Comparison of ENCODE assay signal across 20 cellular contexts in the genomic region with DNA sequence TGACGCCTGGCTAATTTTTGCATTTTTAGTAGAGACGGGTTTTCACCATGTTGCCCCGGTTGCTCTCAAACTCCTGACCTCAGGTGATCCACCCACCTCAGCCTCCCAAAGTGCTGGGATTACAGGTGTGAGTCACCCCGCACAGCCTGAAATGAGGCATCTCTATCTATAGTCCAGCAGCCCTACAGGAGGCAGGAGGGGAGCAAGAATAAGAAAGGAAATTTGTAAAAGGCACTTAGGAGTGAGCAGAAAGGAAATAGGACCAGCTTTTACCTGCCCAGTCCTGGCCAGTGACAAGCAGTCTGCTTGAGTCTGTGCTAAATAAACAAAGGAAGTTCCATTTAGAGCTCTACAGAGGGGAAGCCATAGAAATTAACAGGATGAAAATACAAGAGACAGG. TPM values are rescaled to one million over a fixed set of nuclear protein-coding genes. Genes with fewer than 3 reads are reported as not detected.
DNase-seq lines count a peak whose midpoint lies in the region; FAIRE-seq and TF ChIP-seq lines count a peak whose summit lies in the region.
"Had no signal": no experiment of that assay in that cellular context is flagged by ENCODE, and none has a peak within 500 bp of the region (broad histone marks: within the 10 kb centered on the region; RNA-seq: fewer than 3 reads in every experiment).

No MANE protein-coding gene starts in this region.

- no peaks in the 10 kb centered on the region for H3K36me3 ChIP-seq in endocrine pancreas (ENCODE audit: control insufficient read depth, insufficient read depth, low read length)
- H3K36me3 ChIP-seq in mesendoderm (ENCODE audit: control insufficient read depth, insufficient read depth, low read length), result no peaks in the 10 kb centered on the region

- no peak overlapping the region for H4K5ac ChIP-seq in mesendoderm (ENCODE audit: low read length)

- H3K27me3 ChIP-seq in endocrine pancreas (ENCODE audit: control insufficient read depth, insufficient read depth, low read length), result no peaks in the 10 kb centered on the region
- H3K27me3 ChIP-seq in mesendoderm (ENCODE audit: insufficient read depth, low read length, poor library complexity), result no peaks in the 10 kb centered on the region

- H3K79me2 ChIP-seq in mesendoderm (ENCODE audit: control insufficient read depth, insufficient read depth, low read length), result no peaks in the 10 kb centered on the region

- H3K4me1 ChIP-seq in endocrine pancreas (ENCODE audit: control insufficient read depth, insufficient read depth, low read length), result peaks cover 7% of the 10 kb centered on the region
- no peaks in the 10 kb centered on the region for H3K4me1 ChIP-seq in mesendoderm (ENCODE audit: control insufficient read depth, low read depth, low read length)

- no peak overlapping the region for H2BK15ac ChIP-seq in mesendoderm (replicated peaks; ENCODE audit: low read depth)

- H3K4me2 ChIP-seq in mesendoderm (ENCODE audit: low read length), result no peak overlapping the region

- no peak overlapping the region for H3K9ac ChIP-seq in endocrine pancreas (ENCODE audit: control insufficient read depth, insufficient read depth, low read length)
- no peak overlapping the region for H3K9ac ChIP-seq in mesendoderm (ENCODE audit: low read length)

- H3K27ac ChIP-seq in mesendoderm (ENCODE audit: low read depth, low read length), result no peak overlapping the region

- H3K4me3 ChIP-seq in endocrine pancreas (ENCODE audit: control insufficient read depth, insufficient read depth, low read length) (peak overlapping the region; percentile 31), mesendoderm (ENCODE audit: low read length) (no peak overlapping the region)

- H3K56ac ChIP-seq in mesendoderm (ENCODE audit: low read length), result no peak overlapping the region

- no peak overlapping the region for H2BK5ac ChIP-seq in mesendoderm (ENCODE audit: low read length)

- no peak for TF ChIP-seq POLR2A in GM12892 (IDR thresholded peaks at IDR 0.05; ENCODE audit: low read depth, low read length)

- no peak for FAIRE-seq in GM12892 (lab: Jason Lieb, UNC)
- FAIRE-seq: astrocyte, D721Med had no signal

- H3K23ac ChIP-seq in mesendoderm (ENCODE audit: low read length), result no peak overlapping the region

- no peaks in the 10 kb centered on the region for H3K9me3 ChIP-seq in endocrine pancreas (ENCODE audit: control insufficient read depth, low read length)

- no peak overlapping the region for H3K4ac ChIP-seq in mesendoderm (ENCODE audit: low read depth, low read length)

- no peak overlapping the region for H4K8ac ChIP-seq in mesendoderm (ENCODE audit: low read depth, low read length)

- no peaks in the 10 kb centered on the region for H3K79me1 ChIP-seq in mesendoderm (ENCODE audit: low read length)

- DNase-seq in NCI-H2107 treated with DMSO at 0.1 percent for 48 hours (lab: John Stamatoyannopoulos, UW; ENCODE audit: unreplicated experiment), result peak; percentile 66
- DNase-seq in NCI-H2107 (lab: John Stamatoyannopoulos, UW), result no peak
- DNase-seq in NCI-H1417 (lab: John Stamatoyannopoulos, UW), result peak in 2 of 3 experiments; percentile 48 to 63
- peak; percentile 35 for DNase-seq in mesendoderm
- no peak for DNase-seq in GDM1 (lab: John Stamatoyannopoulos, UW)
- DNase-seq in GM12892 (ENCODE audit: insufficient read length), result no peak
- no peak for DNase-seq in dedifferentiated amniotic fluid mesenchymal stem cell (ENCODE audit: extremely low spot score)
- DNase-seq: activated B cell treated with CpG ODN at 0.5 μM for 24 hours; activated CD8-positive, alpha-beta T cell treated with anti-CD3 and anti-CD28 coated beads for 36 hours; activated naive CD4-positive, alpha-beta T cell treated with anti-CD3 and anti-CD28 coated beads for 36 hours; activated T-cell treated with anti-CD3 and anti-CD28 coated beads, Interleukin-2, amount 50 U/mL, for 24 hours; IMR-90; kidney glomerular epithelial cell; MV-4-11; NCI-H226; nucleus accumbens; T-helper 17 cell had no signal

- H3K18ac ChIP-seq in mesendoderm (ENCODE audit: low read length), result no peak overlapping the region

- WGBS in mesendoderm (ENCODE audit: extremely low coverage, insufficient coverage, low lambda C conversion rate), result no CpG with 5 or more reads among the region's 4 CpGs

- H2BK120ac ChIP-seq in mesendoderm (ENCODE audit: low read depth, low read length), result no peak overlapping the region

- no peak overlapping the region for H2AK5ac ChIP-seq in mesendoderm (ENCODE audit: low read length)

RNA-seq across cellular contexts. Expression of a gene that starts 15.0 kb away (rescaled TPM):
- polyA plus RNA-seq in mesendoderm (2013, experiment 1 of 2), result 410 TPM
- 407 TPM for polyA plus RNA-seq in mesendoderm (2013, experiment 2 of 2)
- polyA plus RNA-seq in GM12892 (2012; ENCODE audit: missing spikeins), result 503 TPM

Comparison
In these comparisons a context has a peak if more than half of its experiments do, and no peak if none do; other contexts are left out.
1. DNase-seq: peak in NCI-H2107 treated with DMSO at 0.1 percent for 48 hours (single experiment), NCI-H1417 (2 of 3) and mesendoderm (single experiment); none in NCI-H2107 (single experiment), GDM1 (single experiment), GM12892 (single experiment) and dedifferentiated amniotic fluid mesenchymal stem cell (single experiment).